In genomic region chr6:72505446-72505845, GRCh38 we compare ENCODE assay signal across 19 cellular contexts.
DNase-seq lines count a peak whose midpoint lies in the region; ATAC-seq lines count a peak whose summit lies in the region.
"Had no signal": no experiment of that assay in that cellular context is flagged by ENCODE, and none has a peak within 500 bp of the region (broad histone marks: within the 10 kb centered on the region; RNA-seq: fewer than 3 reads in every experiment).

No MANE protein-coding gene starts in this region.

- H3K9me3 Mint-ChIP-seq in natural killer cell treated with Interleukin-12 subunit alpha and Interleukin-12 subunit beta and Interleukin-15 and Interleukin-18, amount 100 ng/mL, for 72 hours, result no peaks in the 10 kb centered on the region
- H3K9me3 Mint-ChIP-seq: CD4-positive, alpha-beta T cell; CD8-positive, alpha-beta memory T cell had no signal

- H3K36me3 Mint-ChIP-seq in natural killer cell treated with Interleukin-12 subunit alpha and Interleukin-12 subunit beta and Interleukin-15 and Interleukin-18, amount 100 ng/mL, for 72 hours, result no peaks in the 10 kb centered on the region
- H3K36me3 Mint-ChIP-seq: CD14-positive monocyte; CD8-positive, alpha-beta memory T cell had no signal

- no peak overlapping the region for H3K27ac Mint-ChIP-seq in natural killer cell treated with Interleukin-12 subunit alpha and Interleukin-12 subunit beta and Interleukin-15 and Interleukin-18, amount 100 ng/mL, for 72 hours
- H3K27ac Mint-ChIP-seq: CD14-positive monocyte; CD4-positive, alpha-beta T cell; CD8-positive, alpha-beta memory T cell had no signal

- DNase-seq in NCI-H1436 (lab: John Stamatoyannopoulos, UW), result peak; percentile 54
- DNase-seq in NCI-H1436 treated with DMSO at 0.1 percent for 48 hours (lab: John Stamatoyannopoulos, UW), result no peak
- no peak for DNase-seq in NCI-H2107 (lab: John Stamatoyannopoulos, UW)
- DNase-seq in natural killer cell treated with Interleukin-12 subunit alpha and Interleukin-12 subunit beta and Interleukin-15 and Interleukin-18, amount 100 ng/mL, for 72 hours (ENCODE audit: low spot score), result no peak
- DNase-seq in activated CD4-positive, alpha-beta T cell treated with anti-CD3 and anti-CD28 coated beads for 1 hour, result no peak
- DNase-seq: BE2C; CD4-positive, alpha-beta T cell; CD8-positive, alpha-beta memory T cell; DMS 273 treated with DMSO at 0.1 percent for 48 hours; DMS79; EL; GDM1; H7; HCEC 1CT had no signal

- H3K4me1 Mint-ChIP-seq in natural killer cell treated with Interleukin-12 subunit alpha and Interleukin-12 subunit beta and Interleukin-15 and Interleukin-18, amount 100 ng/mL, for 72 hours (ENCODE audit: low read depth in 2 of 2), result no peaks in the 10 kb centered on the region
- H3K4me1 Mint-ChIP-seq: CD14-positive monocyte; CD8-positive, alpha-beta memory T cell had no signal

- peaks cover 18 to 34% of the 10 kb centered on the region in 2 donors for H3K27me3 Mint-ChIP-seq in natural killer cell treated with Interleukin-12 subunit alpha and Interleukin-12 subunit beta and Interleukin-15 and Interleukin-18, amount 100 ng/mL, for 72 hours
- H3K27me3 Mint-ChIP-seq: CD4-positive, alpha-beta T cell had no signal

- peak; percentile 52 for ATAC-seq in GM18502 (IDR thresholded peaks at IDR 0.05; ENCODE audit: poor library complexity, unreplicated experiment)
- peak; percentile 51 for ATAC-seq in GM18907 (IDR thresholded peaks at IDR 0.05; ENCODE audit: unreplicated experiment)
- peak; percentile 70 for ATAC-seq in HG03432 (IDR thresholded peaks at IDR 0.05; ENCODE audit: unreplicated experiment)
- ATAC-seq in natural killer cell treated with Interleukin-12 subunit alpha and Interleukin-12 subunit beta and Interleukin-15 and Interleukin-18, amount 100 ng/mL, for 72 hours, result no peak
- ATAC-seq: GM12878 had no signal

- H3K4me3 Mint-ChIP-seq in natural killer cell treated with Interleukin-12 subunit alpha and Interleukin-12 subunit beta and Interleukin-15 and Interleukin-18, amount 100 ng/mL, for 72 hours, result no peak overlapping the region
- H3K4me3 Mint-ChIP-seq: CD14-positive monocyte; CD4-positive, alpha-beta T cell; CD8-positive, alpha-beta memory T cell had no signal

Comparison
In these comparisons a context has a peak if more than half of its experiments do, and no peak if none do; other contexts are left out.
1. ATAC-seq: peak in GM18502 (single experiment), GM18907 (single experiment) and HG03432 (single experiment); none in natural killer cell treated with Interleukin-12 subunit alpha and Interleukin-12 subunit beta and Interleukin-15 and Interleukin-18, amount 100 ng/mL, for 72 hours (0 of 2).